In the genomic region with DNA sequence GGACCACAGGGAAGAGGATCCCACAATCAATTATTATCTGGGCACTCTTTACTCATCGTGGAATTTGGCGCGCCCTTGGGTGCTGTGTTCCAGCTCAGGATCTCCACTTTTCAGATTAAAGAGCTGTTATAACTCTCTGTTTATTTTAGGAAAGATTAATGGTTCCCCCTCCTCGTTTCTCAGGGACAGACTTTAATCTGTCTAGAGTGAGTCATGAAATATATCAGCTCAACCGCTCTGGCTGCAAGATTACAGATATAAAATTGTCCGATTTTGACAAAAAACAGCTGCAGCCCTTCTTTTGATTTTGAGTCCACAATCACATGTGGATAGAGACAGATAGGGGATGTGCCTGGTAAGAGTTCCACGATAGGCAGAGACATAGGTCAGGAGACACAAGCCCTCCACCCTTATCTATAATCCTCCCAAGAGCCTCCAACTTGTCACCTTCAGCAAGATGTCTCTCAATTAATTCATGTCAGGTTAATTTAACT, we compare ENCODE assay signal across 1 cellular context.
A peak's percentile ranks its signal among the peaks of the same experiment; 100 is the strongest.
TF ChIP-seq lines count a peak whose summit lies in the region.

No MANE protein-coding gene starts in this region.

TF ChIP-seq in SK-N-SH, 30 proteins besides CTCF, POLR2A, EP300 and RAD21 (continued from another document):
- TF ChIP-seq MEF2A (IDR thresholded peaks at IDR 0.05; ENCODE audit: borderline replicate concordance, low read depth) (peak; percentile 69), JUND (IDR thresholded peaks at IDR 0.05) (peak; percentile 88), MXI1 (IDR thresholded peaks at IDR 0.05; ENCODE audit: low read depth, low read length) (peak; percentile 53; the same call in 1 of the 2 replicates), NFIC (IDR thresholded peaks at IDR 0.05; ENCODE audit: borderline replicate concordance) (peak; percentile 73), FOXM1 (IDR thresholded peaks at IDR 0.05; ENCODE audit: low read depth) (peak; percentile 81), EZH2phosphoT487 (IDR thresholded peaks at IDR 0.05; ENCODE audit: borderline replicate concordance, low read depth) (no peak), RCOR1 (IDR thresholded peaks at IDR 0.05; ENCODE audit: low read length) (peak; percentile 81), TEAD4 (IDR thresholded peaks at IDR 0.05; ENCODE audit: borderline replicate concordance, insufficient read depth) (peak; percentile 81), ELF1 (IDR thresholded peaks at IDR 0.05) (no peak), RXRA (IDR thresholded peaks at IDR 0.05; ENCODE audit: borderline replicate concordance, low read depth) (peak; percentile 49; the same call in 1 of the 2 replicates), CHD2 (IDR thresholded peaks at IDR 0.05; ENCODE audit: low read length, partially characterized antibody) (peak; percentile 21), FOXJ3 (CRISPR knock-in tag; IDR thresholded peaks at IDR 0.05) (peak; percentile 91), YY1 (IDR thresholded peaks at IDR 0.05; ENCODE audit: low read depth) (no peak), POLR2AphosphoS5 (IDR thresholded peaks at IDR 0.05; ENCODE audit: low read depth, low read length) (peak; percentile 77), GATA2 (CRISPR knock-in tag; IDR thresholded peaks at IDR 0.05) (peak; percentile 90)
- TF ChIP-seq, protein P1, sequence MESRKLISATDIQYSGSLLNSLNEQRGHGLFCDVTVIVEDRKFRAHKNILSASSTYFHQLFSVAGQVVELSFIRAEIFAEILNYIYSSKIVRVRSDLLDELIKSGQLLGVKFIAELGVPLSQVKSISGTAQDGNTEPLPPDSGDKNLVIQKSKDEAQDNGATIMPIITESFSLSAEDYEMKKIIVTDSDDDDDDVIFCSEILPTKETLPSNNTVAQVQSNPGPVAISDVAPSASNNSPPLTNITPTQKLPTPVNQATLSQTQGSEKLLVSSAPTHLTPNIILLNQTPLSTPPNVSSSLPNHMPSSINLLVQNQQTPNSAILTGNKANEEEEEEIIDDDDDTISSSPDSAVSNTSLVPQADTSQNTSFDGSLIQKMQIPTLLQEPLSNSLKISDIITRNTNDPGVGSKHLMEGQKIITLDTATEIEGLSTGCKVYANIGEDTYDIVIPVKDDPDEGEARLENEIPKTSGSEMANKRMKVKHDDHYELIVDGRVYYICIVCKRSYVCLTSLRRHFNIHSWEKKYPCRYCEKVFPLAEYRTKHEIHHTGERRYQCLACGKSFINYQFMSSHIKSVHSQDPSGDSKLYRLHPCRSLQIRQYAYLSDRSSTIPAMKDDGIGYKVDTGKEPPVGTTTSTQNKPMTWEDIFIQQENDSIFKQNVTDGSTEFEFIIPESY (IDR thresholded peaks at IDR 0.05; ENCODE audit: borderline replicate concordance, low read depth), result no peak
- TF ChIP-seq, protein P2, sequence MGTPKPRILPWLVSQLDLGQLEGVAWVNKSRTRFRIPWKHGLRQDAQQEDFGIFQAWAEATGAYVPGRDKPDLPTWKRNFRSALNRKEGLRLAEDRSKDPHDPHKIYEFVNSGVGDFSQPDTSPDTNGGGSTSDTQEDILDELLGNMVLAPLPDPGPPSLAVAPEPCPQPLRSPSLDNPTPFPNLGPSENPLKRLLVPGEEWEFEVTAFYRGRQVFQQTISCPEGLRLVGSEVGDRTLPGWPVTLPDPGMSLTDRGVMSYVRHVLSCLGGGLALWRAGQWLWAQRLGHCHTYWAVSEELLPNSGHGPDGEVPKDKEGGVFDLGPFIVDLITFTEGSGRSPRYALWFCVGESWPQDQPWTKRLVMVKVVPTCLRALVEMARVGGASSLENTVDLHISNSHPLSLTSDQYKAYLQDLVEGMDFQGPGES (IDR thresholded peaks at IDR 0.05; ENCODE audit: low read depth, low read length), result no peak
- TF ChIP-seq, protein P3, sequence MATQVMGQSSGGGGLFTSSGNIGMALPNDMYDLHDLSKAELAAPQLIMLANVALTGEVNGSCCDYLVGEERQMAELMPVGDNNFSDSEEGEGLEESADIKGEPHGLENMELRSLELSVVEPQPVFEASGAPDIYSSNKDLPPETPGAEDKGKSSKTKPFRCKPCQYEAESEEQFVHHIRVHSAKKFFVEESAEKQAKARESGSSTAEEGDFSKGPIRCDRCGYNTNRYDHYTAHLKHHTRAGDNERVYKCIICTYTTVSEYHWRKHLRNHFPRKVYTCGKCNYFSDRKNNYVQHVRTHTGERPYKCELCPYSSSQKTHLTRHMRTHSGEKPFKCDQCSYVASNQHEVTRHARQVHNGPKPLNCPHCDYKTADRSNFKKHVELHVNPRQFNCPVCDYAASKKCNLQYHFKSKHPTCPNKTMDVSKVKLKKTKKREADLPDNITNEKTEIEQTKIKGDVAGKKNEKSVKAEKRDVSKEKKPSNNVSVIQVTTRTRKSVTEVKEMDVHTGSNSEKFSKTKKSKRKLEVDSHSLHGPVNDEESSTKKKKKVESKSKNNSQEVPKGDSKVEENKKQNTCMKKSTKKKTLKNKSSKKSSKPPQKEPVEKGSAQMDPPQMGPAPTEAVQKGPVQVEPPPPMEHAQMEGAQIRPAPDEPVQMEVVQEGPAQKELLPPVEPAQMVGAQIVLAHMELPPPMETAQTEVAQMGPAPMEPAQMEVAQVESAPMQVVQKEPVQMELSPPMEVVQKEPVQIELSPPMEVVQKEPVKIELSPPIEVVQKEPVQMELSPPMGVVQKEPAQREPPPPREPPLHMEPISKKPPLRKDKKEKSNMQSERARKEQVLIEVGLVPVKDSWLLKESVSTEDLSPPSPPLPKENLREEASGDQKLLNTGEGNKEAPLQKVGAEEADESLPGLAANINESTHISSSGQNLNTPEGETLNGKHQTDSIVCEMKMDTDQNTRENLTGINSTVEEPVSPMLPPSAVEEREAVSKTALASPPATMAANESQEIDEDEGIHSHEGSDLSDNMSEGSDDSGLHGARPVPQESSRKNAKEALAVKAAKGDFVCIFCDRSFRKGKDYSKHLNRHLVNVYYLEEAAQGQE (IDR thresholded peaks at IDR 0.05; ENCODE audit: low read depth, low read length), result 0 out of 2 replicates have a peak, but pooled peaks have one; percentile 35
TF ChIP-seq in SK-N-SH: peak in this region for 17.
